1 cellular context compared by ENCODE assay signal in genomic region chr17:31092475-31093064, GRCh38.
TF ChIP-seq lines count a peak whose summit lies in the region.

No MANE protein-coding gene starts in this region.

TF ChIP-seq in H1, 55 proteins besides CTCF, POLR2A, EP300 and RAD21:
- TF ChIP-seq TCF12 (IDR thresholded peaks at IDR 0.05; ENCODE audit: low read depth, low read length) = no peak
- no peak for TF ChIP-seq TAF1 (IDR thresholded peaks at IDR 0.05; ENCODE audit: low read depth, low read length)
- no peak for TF ChIP-seq RXRA (IDR thresholded peaks at IDR 0.05; ENCODE audit: insufficient read depth, low read depth, low read length)
- no peak for TF ChIP-seq NRF1 (IDR thresholded peaks at IDR 0.05; ENCODE audit: low read depth, low read length)
- no peak for TF ChIP-seq HDAC2 (IDR thresholded peaks at IDR 0.05; ENCODE audit: borderline replicate concordance in 1 of 2, low read depth in 2 of 2, low read length in 2 of 2)
- TF ChIP-seq POU5F1 (IDR thresholded peaks at IDR 0.05; ENCODE audit: low read depth, low read length) = no peak
- TF ChIP-seq ATF3 (IDR thresholded peaks at IDR 0.05; ENCODE audit: insufficient read depth, low read depth, low read length) = no peak
- TF ChIP-seq KDM5A (IDR thresholded peaks at IDR 0.05; ENCODE audit: low read length) = no peak
